Comparison of ENCODE assay signal across 29 cellular contexts in genomic region chr3:13167829-13168228, GRCh38.
"Had no signal": no experiment of that assay in that cellular context is flagged by ENCODE, and none has a peak within 500 bp of the region (broad histone marks: within the 10 kb centered on the region; RNA-seq: fewer than 3 reads in every experiment).

No MANE protein-coding gene starts in this region.

- H3K4me1 ChIP-seq: colonic mucosa, esophagus muscularis mucosa, foreskin keratinocyte, gastroesophageal sphincter, heart left ventricle, left lung, parathyroid adenoma, prostate gland, right atrium auricular region, spleen, suprapubic skin, thyroid gland, vagina had no signal

- H3K4me3 ChIP-seq: colonic mucosa, esophagus muscularis mucosa, gastroesophageal sphincter, heart left ventricle, left lung, mucosa of descending colon, prostate gland, right atrium auricular region, skin epidermis, spleen, suprapubic skin, thyroid gland, vagina had no signal

- H3K36me3 ChIP-seq: colonic mucosa, esophagus muscularis mucosa, gastroesophageal sphincter, heart left ventricle, left lung, neutrophil, prostate gland, right atrium auricular region, spleen, suprapubic skin, thyroid gland, vagina had no signal

- ATAC-seq: foreskin keratinocyte; gastroesophageal sphincter; heart left ventricle; left cardiac atrium; left lung; mucosa of descending colon; natural killer cell treated with Interleukin-12 subunit alpha and Interleukin-12 subunit beta and Interleukin-15 and Interleukin-18, amount 100 ng/mL, for 72 hours; stimulated activated naive B cell treated with anti-CD40 and anti-IgM and Interleukin-4, amounts not matched to agents 10 μg/mL and 1 μg/mL and 100 μg/mL, for 72 hours; stimulated activated naive CD8-positive, alpha-beta T cell treated with anti-CD3 and anti-CD28 coated beads, Interleukin-15, amount 100 ng/mL, for 72 hours had no signal

- H3K79me2 ChIP-seq: parathyroid adenoma had no signal

- H3K27me3 ChIP-seq: colonic mucosa, left lung, neutrophil, right atrium auricular region, spleen, thyroid gland, vagina had no signal

- H3K9me3 ChIP-seq: colonic mucosa, esophagus muscularis mucosa, heart left ventricle, left lung, mucosa of descending colon, neutrophil, prostate gland, spleen, suprapubic skin, thyroid gland, vagina had no signal

- DNase-seq: colonic mucosa; dermis blood vessel endothelial cell; effector memory CD4-positive, alpha-beta T cell; foreskin keratinocyte; hippocampal formation; left cardiac atrium; mesenchymal stem cell; mucosa of descending colon; naive B cell; stimulated activated CD4-positive, alpha-beta T cell treated with anti-CD3 and anti-CD28 coated beads, Interleukin-2, amount 100 ng/mL, for 48 hours; stimulated activated naive B cell treated with anti-CD40 and anti-IgM and Interleukin-4, amounts not matched to agents 10 μg/mL and 1 μg/mL and 100 μg/mL, for 72 hours; stimulated activated naive CD8-positive, alpha-beta T cell treated with anti-CD3 and anti-CD28 coated beads, Interleukin-15, amount 100 ng/mL, for 72 hours; thyroid gland; trophoblast cell had no signal

- H3K27ac ChIP-seq: colonic mucosa, esophagus muscularis mucosa, foreskin keratinocyte, gastroesophageal sphincter, heart left ventricle, left lung, neutrophil, parathyroid adenoma, prostate gland, right atrium auricular region, skin epidermis, spleen, suprapubic skin, thyroid gland, vagina had no signal

- H2AFZ ChIP-seq: parathyroid adenoma had no signal

- H3K9ac ChIP-seq: parathyroid adenoma had no signal

- FAIRE-seq: endothelial cell of umbilical vein, islet of Langerhans had no signal
